In genomic region chr1:99685516-99686180, GRCh38 we compare ENCODE assay signal across 1 cellular context.
TF ChIP-seq lines count a peak whose summit lies in the region.

No MANE protein-coding gene starts in this region.

TF ChIP-seq in GM23338, 12 proteins besides CTCF, POLR2A, EP300 and RAD21 (continued from another document):
- TF ChIP-seq ZNF462 (CRISPR knock-in tag; IDR thresholded peaks at IDR 0.05) (no peak), REST (IDR thresholded peaks at IDR 0.05; ENCODE audit: unreplicated experiment) (no peak), POLR2AphosphoS5 (IDR thresholded peaks at IDR 0.05; ENCODE audit: low read depth) (no peak), ETS1 (IDR thresholded peaks at IDR 0.05) (no peak), CREB1 (CRISPR knock-in tag; IDR thresholded peaks at IDR 0.05; ENCODE audit: low read depth) (no peak), NANOG (IDR thresholded peaks at IDR 0.05; ENCODE audit: borderline replicate concordance) (no peak)
